29 cellular contexts compared by ENCODE assay signal in the genomic region with DNA sequence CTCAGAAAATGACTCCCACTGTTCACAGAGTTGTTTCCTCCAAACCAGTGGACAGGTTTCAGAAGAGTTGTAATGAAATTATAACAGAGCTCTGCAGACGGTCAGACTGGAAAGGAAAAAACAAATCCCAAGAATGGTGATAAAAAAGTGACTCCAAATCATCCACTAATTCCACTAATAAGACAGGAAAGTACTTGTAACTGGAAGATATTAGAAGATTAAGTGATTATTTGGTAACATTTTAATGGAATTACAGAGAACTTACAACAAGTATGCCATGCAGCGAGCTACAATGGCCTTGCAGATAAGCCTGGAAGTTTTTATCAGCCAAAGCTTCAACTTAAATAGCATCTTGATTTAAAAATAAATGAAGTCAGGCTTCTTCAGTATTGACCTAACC.
A peak's percentile ranks its signal among the peaks of the same experiment; 100 is the strongest.
DNase-seq lines count a peak whose midpoint lies in the region; ATAC-seq, FAIRE-seq and TF ChIP-seq lines count a peak whose summit lies in the region.
"Had no signal": no experiment of that assay in that cellular context is flagged by ENCODE, and none has a peak within 500 bp of the region (broad histone marks: within the 10 kb centered on the region; RNA-seq: fewer than 3 reads in every experiment).

No MANE protein-coding gene starts in this region.

- TF ChIP-seq CTCF in D721Med (IDR thresholded peaks at IDR 0.05; ENCODE audit: insufficient read depth, missing control alignments) (no peak), activated B cell treated with CpG ODN at 0.5 μM for 24 hours (IDR thresholded peaks at IDR 0.05) (no peak), nephron (IDR thresholded peaks at IDR 0.05; ENCODE audit: unreplicated experiment in 3 of 3) (no peak), uterus (IDR thresholded peaks at IDR 0.05) (no peak)

- no peak overlapping the region for H3K4me3 ChIP-seq in uterus
- H3K4me3 ChIP-seq: A549, GM12878, SJSA1 had no signal

- DNase-seq in D721Med (ENCODE audit: insufficient read length, low spot score) (no peak), activated B cell treated with CpG ODN at 0.5 μM for 24 hours (no peak), uterus (no peak), SIG-M5 (lab: John Stamatoyannopoulos, UW) (no peak), NAMALWA (ENCODE audit: low spot score) (no peak)
- DNase-seq: AML-193; Caco-2; CD8-positive, alpha-beta T cell; DMS 273 treated with DMSO at 0.1 percent for 48 hours; DMS79; EL; GDM1; Karpas-422; NCI-H1105; NCI-H1436 treated with DMSO at 0.1 percent for 48 hours; NCI-H187 treated with DMSO at 0.1 percent for 48 hours; NCI-H2171 treated with DMSO at 0.1 percent for 48 hours; NCI-H345; NCI-H510A treated with DMSO at 0.1 percent for 48 hours; NCI-H748 treated with DMSO at 0.1 percent for 48 hours; NK-92 treated with Interleukin-12 subunit alpha and Interleukin-12 subunit beta, amount 100 ng/mL, for 24 hours had no signal

- H3K9me3 Mint-ChIP-seq in activated B cell treated with CpG ODN at 0.5 μM for 24 hours (no peaks in the 10 kb centered on the region), nephron (no peaks in the 10 kb centered on the region)
- H3K9me3 Mint-ChIP-seq in stimulated activated memory B cell treated with anti-CD40 and anti-IgM and Interleukin-4, amounts not matched to agents 10 μg/mL and 1 μg/mL and 100 μg/mL, for 72 hours: no peaks in the 10 kb centered on the region
- H3K9me3 Mint-ChIP-seq: CD8-positive, alpha-beta T cell had no signal

- H3K27me3 ChIP-seq in uterus: no peaks in the 10 kb centered on the region
- H3K27me3 ChIP-seq: SJSA1 had no signal

- no peaks in the 10 kb centered on the region for H3K9me3 ChIP-seq in uterus
- H3K9me3 ChIP-seq: A549, Caco-2, SJSA1 had no signal

- no peak for ATAC-seq in activated B cell treated with CpG ODN at 0.5 μM for 24 hours (ENCODE audit: low read depth)
- no peak for ATAC-seq in stimulated activated memory B cell treated with anti-CD40 and anti-IgM and Interleukin-4, amounts not matched to agents 10 μg/mL and 1 μg/mL and 100 μg/mL, for 72 hours
- ATAC-seq: A549; CD8-positive, alpha-beta T cell; HCT116 had no signal

- H3K27me3 Mint-ChIP-seq in activated B cell treated with CpG ODN at 0.5 μM for 24 hours: no peaks in the 10 kb centered on the region
- peaks cover 8% of the 10 kb centered on the region for H3K27me3 Mint-ChIP-seq in nephron (ENCODE audit: low read depth)
- H3K27me3 Mint-ChIP-seq in stimulated activated memory B cell treated with anti-CD40 and anti-IgM and Interleukin-4, amounts not matched to agents 10 μg/mL and 1 μg/mL and 100 μg/mL, for 72 hours: no peaks in the 10 kb centered on the region

- peaks cover 0 to 5% of the 10 kb centered on the region in 2 donors for H3K4me1 ChIP-seq in uterus
- H3K4me1 ChIP-seq: A549, Caco-2 had no signal

- CTCF ChIA-PET in activated B cell treated with CpG ODN at 0.5 μM for 24 hours (lab: Charles Lee): interaction anchor here (0.7 to 1.9 kb wide), 4 partner anchors 301 to 665 kb away, joined by 3 to 5 read pairs (median 4); no protein-coding TSS in a partner anchor

- no peak overlapping the region for H3K4me3 Mint-ChIP-seq in activated B cell treated with CpG ODN at 0.5 μM for 24 hours
- H3K4me3 Mint-ChIP-seq in nephron: no peak overlapping the region
- H3K4me3 Mint-ChIP-seq in stimulated activated memory B cell treated with anti-CD40 and anti-IgM and Interleukin-4, amounts not matched to agents 10 μg/mL and 1 μg/mL and 100 μg/mL, for 72 hours: no peak overlapping the region
- H3K4me3 Mint-ChIP-seq: CD8-positive, alpha-beta T cell had no signal

- no peaks in the 10 kb centered on the region for H3K36me3 ChIP-seq in uterus
- H3K36me3 ChIP-seq: SJSA1 had no signal

- intact Hi-C loops in activated B cell treated with CpG ODN at 0.5 μM for 24 hours (cut with micrococcal nuclease) (no loop called here), uterus (cut with DNase I; ENCODE audit: low total_unique reads) (no loop called here)

- FAIRE-seq in D721Med (lab: Jason Lieb, UNC): peak; percentile 71
- FAIRE-seq: A549, GM12878 had no signal

- TF ChIP-seq POLR2A in uterus (IDR thresholded peaks at IDR 0.05): no peak

- POLR2A ChIA-PET in activated B cell treated with CpG ODN at 0.5 μM for 24 hours (lab: Charles Lee): interaction anchor here (0.5 to 1.7 kb wide), 4 partner anchors 12 to 367 kb away, joined by 3 to 4 read pairs (median 3); no protein-coding TSS in a partner anchor

- H3K27ac Mint-ChIP-seq in activated B cell treated with CpG ODN at 0.5 μM for 24 hours (peak overlapping the region; percentile 27), nephron (peak overlapping the region in 2 of 3 experiments; percentile 57 to 61)
- no peak overlapping the region for H3K27ac Mint-ChIP-seq in stimulated activated memory B cell treated with anti-CD40 and anti-IgM and Interleukin-4, amounts not matched to agents 10 μg/mL and 1 μg/mL and 100 μg/mL, for 72 hours
- H3K27ac Mint-ChIP-seq: CD8-positive, alpha-beta T cell had no signal

- peak overlapping the region; percentile 58 to 59 for H3K27ac ChIP-seq in uterus
- H3K27ac ChIP-seq: A549, C4-2B, HL-60, SJSA1 had no signal

- H3K4me1 Mint-ChIP-seq in activated B cell treated with CpG ODN at 0.5 μM for 24 hours: peaks cover 64% of the 10 kb centered on the region
- H3K4me1 Mint-ChIP-seq in nephron: peaks cover 31% of the 10 kb centered on the region
- H3K4me1 Mint-ChIP-seq in stimulated activated memory B cell treated with anti-CD40 and anti-IgM and Interleukin-4, amounts not matched to agents 10 μg/mL and 1 μg/mL and 100 μg/mL, for 72 hours: peaks cover 41% of the 10 kb centered on the region

- H3K36me3 Mint-ChIP-seq in activated B cell treated with CpG ODN at 0.5 μM for 24 hours (ENCODE audit: low read depth) (peaks cover 54% of the 10 kb centered on the region), nephron (ENCODE audit: low read depth) (peaks cover 4% of the 10 kb centered on the region)
- H3K36me3 Mint-ChIP-seq in stimulated activated memory B cell treated with anti-CD40 and anti-IgM and Interleukin-4, amounts not matched to agents 10 μg/mL and 1 μg/mL and 100 μg/mL, for 72 hours: peaks cover 42% of the 10 kb centered on the region
- H3K36me3 Mint-ChIP-seq: CD8-positive, alpha-beta T cell had no signal
